10 cellular contexts compared by ENCODE assay signal in genomic region chr2:222743263-222743865, GRCh38.
DNase-seq lines count a peak whose midpoint lies in the region; ATAC-seq, FAIRE-seq and TF ChIP-seq lines count a peak whose summit lies in the region.
"Had no signal": no experiment of that assay in that cellular context is flagged by ENCODE, and none has a peak within 500 bp of the region (broad histone marks: within the 10 kb centered on the region; RNA-seq: fewer than 3 reads in every experiment).

No MANE protein-coding gene starts in this region.

- H4K20me1 ChIP-seq in astrocyte (ENCODE audit: insufficient read depth, low read length): no peaks in the 10 kb centered on the region

- ATAC-seq in lower lobe of right lung (peak; percentile 49 to 64), thoracic aorta (ENCODE audit: insufficient number of reproducible peaks, low FRiP score, low read depth) (no peak), HG02973 (IDR thresholded peaks at IDR 0.05; ENCODE audit: unreplicated experiment) (no peak), GM19463 (IDR thresholded peaks at IDR 0.05; ENCODE audit: unreplicated experiment) (no peak)

- peak overlapping the region; percentile 52 for H2AFZ ChIP-seq in astrocyte (ENCODE audit: low read depth, low read length)

- no peaks in the 10 kb centered on the region for H3K27me3 ChIP-seq in astrocyte (ENCODE audit: insufficient read depth, low read length)
- no peaks in the 10 kb centered on the region for H3K27me3 ChIP-seq in lower lobe of right lung (ENCODE audit: low read depth)
- no peaks in the 10 kb centered on the region for H3K27me3 ChIP-seq in thoracic aorta (replicated peaks; ENCODE audit: insufficient read depth)

- in situ Hi-C loops in GM13976 (cut with MboI; ENCODE audit: low sequenced_read_pairs, unreplicated experiment): no loop called here

- H3K4me3 ChIP-seq in astrocyte (ENCODE audit: insufficient read depth, low read depth, low read length) (no peak overlapping the region), lower lobe of right lung (peak overlapping the region; percentile 17), thoracic aorta (peak overlapping the region; percentile 14)

- TF ChIP-seq CTCF in astrocyte (IDR thresholded peaks at IDR 0.05; ENCODE audit: insufficient read depth, low read depth, low read length) (no peak), lower lobe of right lung (IDR thresholded peaks at IDR 0.05) (no peak), thoracic aorta (IDR thresholded peaks at IDR 0.05) (no peak), GM13976 (IDR thresholded peaks at IDR 0.05; ENCODE audit: borderline replicate concordance, control extremely low read depth, extremely low read depth, insufficient read depth, missing control alignments) (no peak)

- FAIRE-seq in astrocyte (lab: Jason Lieb, UNC): no peak
- FAIRE-seq: A204.1 had no signal

- no peak overlapping the region for H3K4me3 Mint-ChIP-seq in activated CD4-positive, alpha-beta T cell treated with anti-CD3 and anti-CD28 coated beads, Interleukin-2, amount 10 ng/mL, durations not matched to agents 24 days and 14 days
- peak overlapping the region; percentile 24 for H3K4me3 Mint-ChIP-seq in astrocyte (ENCODE audit: unreplicated experiment)

- peaks cover 25% of the 10 kb centered on the region for H3K4me1 Mint-ChIP-seq in activated CD4-positive, alpha-beta T cell treated with anti-CD3 and anti-CD28 coated beads, Interleukin-2, amount 10 ng/mL, durations not matched to agents 24 days and 14 days
- peaks cover 13% of the 10 kb centered on the region for H3K4me1 Mint-ChIP-seq in astrocyte (ENCODE audit: low read depth, unreplicated experiment)

- no peak overlapping the region for H3K27ac Mint-ChIP-seq in activated CD4-positive, alpha-beta T cell treated with anti-CD3 and anti-CD28 coated beads, Interleukin-2, amount 10 ng/mL, durations not matched to agents 24 days and 14 days
- no peak overlapping the region for H3K27ac Mint-ChIP-seq in astrocyte (ENCODE audit: unreplicated experiment)

- H3K27me3 Mint-ChIP-seq in activated CD4-positive, alpha-beta T cell treated with anti-CD3 and anti-CD28 coated beads, Interleukin-2, amount 10 ng/mL, durations not matched to agents 24 days and 14 days: peaks cover 5% of the 10 kb centered on the region
- no peaks in the 10 kb centered on the region for H3K27me3 Mint-ChIP-seq in astrocyte (ENCODE audit: low read depth, unreplicated experiment)

- no peaks in the 10 kb centered on the region for H3K79me2 ChIP-seq in astrocyte (ENCODE audit: insufficient read depth, low read length)

- no peaks in the 10 kb centered on the region for H3K36me3 ChIP-seq in astrocyte (ENCODE audit: insufficient read depth, low read length)
- no peaks in the 10 kb centered on the region for H3K36me3 ChIP-seq in lower lobe of right lung
- no peaks in the 10 kb centered on the region for H3K36me3 ChIP-seq in thoracic aorta

- intact Hi-C loops in activated CD4-positive, alpha-beta T cell treated with anti-CD3 and anti-CD28 coated beads, Interleukin-2, amount 10 ng/mL, durations not matched to agents 24 days and 14 days (cut with micrococcal nuclease): no loop called here
- intact Hi-C loops in lower lobe of right lung (cut with DNase I): no loop called here

- peaks cover 6% of the 10 kb centered on the region for H3K9me3 Mint-ChIP-seq in activated CD4-positive, alpha-beta T cell treated with anti-CD3 and anti-CD28 coated beads, Interleukin-2, amount 10 ng/mL, durations not matched to agents 24 days and 14 days
- peaks cover 2% of the 10 kb centered on the region for H3K9me3 Mint-ChIP-seq in astrocyte (ENCODE audit: unreplicated experiment)

- H3K4me1 ChIP-seq in astrocyte (ENCODE audit: insufficient read depth, low read length) (no peaks in the 10 kb centered on the region), lower lobe of right lung (peaks cover 38% of the 10 kb centered on the region), thoracic aorta (ENCODE audit: control insufficient read depth in 1 of 2, low read depth in 2 of 2) (peaks cover 4 to 37% of the 10 kb centered on the region in 2 donors)

- no peak overlapping the region for H3K9ac ChIP-seq in astrocyte (ENCODE audit: low read length)

- DNase-seq in activated CD4-positive, alpha-beta T cell treated with anti-CD3 and anti-CD28 coated beads, Interleukin-2, amount 10 ng/mL, durations not matched to agents 24 days and 14 days: peak; percentile 58
- no peak for DNase-seq in activated CD4-positive, alpha-beta T cell treated with anti-CD3 and anti-CD28 coated beads, Interleukin-2, amount 50 U/mL, for 48 hours
- DNase-seq in astrocyte (ENCODE audit: low read depth) (no peak), lower lobe of right lung (no peak), thoracic aorta (ENCODE audit: low spot score) (no peak), GM13976 (ENCODE audit: low spot score) (no peak)
- DNase-seq: DMS 273 treated with DMSO at 0.1 percent for 48 hours had no signal

- H3K27ac ChIP-seq in astrocyte (ENCODE audit: low read depth, low read length): no peak overlapping the region
- H3K27ac ChIP-seq in lower lobe of right lung: peak overlapping the region; percentile 61
- H3K27ac ChIP-seq in thoracic aorta: peak overlapping the region; percentile 68 to 82

- H3K36me3 Mint-ChIP-seq in activated CD4-positive, alpha-beta T cell treated with anti-CD3 and anti-CD28 coated beads, Interleukin-2, amount 10 ng/mL, durations not matched to agents 24 days and 14 days (ENCODE audit: low read depth): no peaks in the 10 kb centered on the region
- no peaks in the 10 kb centered on the region for H3K36me3 Mint-ChIP-seq in astrocyte (ENCODE audit: low read depth, unreplicated experiment)

- H3K4me2 ChIP-seq in astrocyte (ENCODE audit: low read length): no peak overlapping the region

- H3K9me3 ChIP-seq in astrocyte (ENCODE audit: insufficient read depth, low read depth, low read length) (no peaks in the 10 kb centered on the region), lower lobe of right lung (no peaks in the 10 kb centered on the region), thoracic aorta (no peaks in the 10 kb centered on the region)

Comparison
In these comparisons a context has a peak if more than half of its experiments do, and no peak if none do; other contexts are left out.
1. ATAC-seq: peak in lower lobe of right lung (2 of 2); none in thoracic aorta (single experiment), HG02973 (single experiment) and GM19463 (single experiment).